Comparison of ENCODE assay signal across 19 cellular contexts in genomic region chr16:2335286-2335895, GRCh38. TPM values are rescaled to one million over a fixed set of nuclear protein-coding genes. Genes with fewer than 3 reads are reported as not detected.
DNase-seq lines count a peak whose midpoint lies in the region; ATAC-seq and TF ChIP-seq lines count a peak whose summit lies in the region.
"Had no signal": no experiment of that assay in that cellular context is flagged by ENCODE, and none has a peak within 500 bp of the region (broad histone marks: within the 10 kb centered on the region; RNA-seq: fewer than 3 reads in every experiment).

No MANE protein-coding gene starts in this region.

- peaks cover 4% of the 10 kb centered on the region for H3K36me3 Mint-ChIP-seq in activated CD8-positive, alpha-beta T cell treated with anti-CD3 and anti-CD28 coated beads, Interleukin-2, amount 10 ng/mL, durations not matched to agents 7 days and 5 days (ENCODE audit: low read depth)
- H3K36me3 Mint-ChIP-seq in activated CD8-positive, alpha-beta T cell treated with anti-CD3 and anti-CD28 coated beads for 36 hours (ENCODE audit: low read depth), result no peaks in the 10 kb centered on the region
- H3K36me3 Mint-ChIP-seq in nephron progenitor cell (ENCODE audit: low read depth), result no peaks in the 10 kb centered on the region

- H2BK120ac ChIP-seq in mesenchymal stem cell (ENCODE audit: low read depth, low read length), result no peak overlapping the region

- H3K36me3 ChIP-seq in mesenchymal stem cell (ENCODE audit: control insufficient read depth in 1 of 2, insufficient read depth in 2 of 2, low read depth in 1 of 2, low read length in 2 of 2), result no peaks in the 10 kb centered on the region
- H3K36me3 ChIP-seq: SJCRH30 had no signal

- H2BK5ac ChIP-seq in mesenchymal stem cell (ENCODE audit: low read depth, low read length, poor library complexity, severe bottlenecking), result no peak overlapping the region

- intact Hi-C loops in activated CD8-positive, alpha-beta T cell treated with anti-CD3 and anti-CD28 coated beads for 36 hours (cut with micrococcal nuclease), result no loop called here

- WGBS in mesenchymal stem cell, result 74% methylated on average over 5 of the region's 8 CpGs

- H3K4me3 ChIP-seq in mesenchymal stem cell (ENCODE audit: insufficient read depth in 1 of 2, low read depth in 1 of 2, low read length in 2 of 2), result no peak overlapping the region
- H3K4me3 ChIP-seq: SJCRH30 had no signal

- no peak overlapping the region for H4K8ac ChIP-seq in mesenchymal stem cell (ENCODE audit: low read length)

- no peak overlapping the region for H3K18ac ChIP-seq in mesenchymal stem cell (ENCODE audit: low read depth in 1 of 2, low read length in 2 of 2)

- H3K14ac ChIP-seq in mesenchymal stem cell (ENCODE audit: low read length in 2 of 2), result no peak overlapping the region

- H3K4me2 ChIP-seq in mesenchymal stem cell (ENCODE audit: low read length, poor library complexity, severe bottlenecking), result no peak overlapping the region

- H2AK5ac ChIP-seq in mesenchymal stem cell (ENCODE audit: low read length, severe bottlenecking), result no peak overlapping the region

- peaks cover 43 to 47% of the 10 kb centered on the region in 2 experiments for H3K27me3 ChIP-seq in mesenchymal stem cell (ENCODE audit: control insufficient read depth in 1 of 2, insufficient read depth in 1 of 2, low read length in 2 of 2)

- no peaks in the 10 kb centered on the region for H3K79me1 ChIP-seq in mesenchymal stem cell (replicated peaks; ENCODE audit: low read length, poor library complexity, severe bottlenecking)

- no peak overlapping the region for H3K27ac ChIP-seq in mesenchymal stem cell (ENCODE audit: low read length, poor library complexity, severe bottlenecking)
- H3K27ac ChIP-seq: 22Rv1, HL-60, SJCRH30 had no signal

- POLR2A ChIA-PET in activated CD8-positive, alpha-beta T cell treated with anti-CD3 and anti-CD28 coated beads, Interleukin-2, amount 10 ng/mL, durations not matched to agents 7 days and 5 days (lab: Charles Lee), result no interaction called here
- POLR2A ChIA-PET in activated CD8-positive, alpha-beta T cell treated with anti-CD3 and anti-CD28 coated beads for 36 hours (lab: Charles Lee), result no interaction called here

- no peak overlapping the region for H2BK15ac ChIP-seq in mesenchymal stem cell (ENCODE audit: low read depth, poor library complexity, severe bottlenecking)

- no peak overlapping the region for H2AFZ ChIP-seq in mesenchymal stem cell (ENCODE audit: low read depth, low read length)

- no peak for TF ChIP-seq CTCF in activated CD8-positive, alpha-beta T cell treated with anti-CD3 and anti-CD28 coated beads for 36 hours (IDR thresholded peaks at IDR 0.05)
- TF ChIP-seq CTCF in nephron progenitor cell (IDR thresholded peaks at IDR 0.05), result no peak

- no peaks in the 10 kb centered on the region for H3K9me3 Mint-ChIP-seq in activated CD8-positive, alpha-beta T cell treated with anti-CD3 and anti-CD28 coated beads, Interleukin-2, amount 10 ng/mL, durations not matched to agents 7 days and 5 days (ENCODE audit: insufficient read depth)
- no peaks in the 10 kb centered on the region for H3K9me3 Mint-ChIP-seq in activated CD8-positive, alpha-beta T cell treated with anti-CD3 and anti-CD28 coated beads for 36 hours
- no peaks in the 10 kb centered on the region for H3K9me3 Mint-ChIP-seq in nephron progenitor cell

- H3K9me3 ChIP-seq in mesenchymal stem cell (ENCODE audit: control insufficient read depth, low read length), result no peaks in the 10 kb centered on the region
- H3K9me3 ChIP-seq: SJCRH30 had no signal

- no peak overlapping the region for H3K23ac ChIP-seq in mesenchymal stem cell (ENCODE audit: low read length in 2 of 2)

- H3K4ac ChIP-seq in mesenchymal stem cell (ENCODE audit: low read depth in 1 of 2, low read length in 2 of 2), result no peak overlapping the region

- H4K91ac ChIP-seq in mesenchymal stem cell (ENCODE audit: low read length), result no peak overlapping the region

- no peak for ATAC-seq in activated CD8-positive, alpha-beta T cell treated with anti-CD3 and anti-CD28 coated beads, Interleukin-2, amount 10 ng/mL, durations not matched to agents 7 days and 5 days
- ATAC-seq in activated CD8-positive, alpha-beta T cell treated with anti-CD3 and anti-CD28 coated beads for 36 hours, result no peak
- ATAC-seq in GM21737 (IDR thresholded peaks at IDR 0.05; ENCODE audit: unreplicated experiment), result no peak
- ATAC-seq in GM18858 (IDR thresholded peaks at IDR 0.05; ENCODE audit: unreplicated experiment), result no peak
- ATAC-seq in GM21515 (IDR thresholded peaks at IDR 0.05; ENCODE audit: unreplicated experiment), result no peak

- H3K4me3 Mint-ChIP-seq in activated CD8-positive, alpha-beta T cell treated with anti-CD3 and anti-CD28 coated beads, Interleukin-2, amount 10 ng/mL, durations not matched to agents 7 days and 5 days, result no peak overlapping the region
- no peak overlapping the region for H3K4me3 Mint-ChIP-seq in activated CD8-positive, alpha-beta T cell treated with anti-CD3 and anti-CD28 coated beads for 36 hours
- H3K4me3 Mint-ChIP-seq in nephron progenitor cell, result no peak overlapping the region
- H3K4me3 Mint-ChIP-seq: CD14-positive monocyte had no signal

- H3K4me1 ChIP-seq in mesenchymal stem cell (ENCODE audit: control insufficient read depth, insufficient read depth, low read depth, low read length), result peaks cover 12% of the 10 kb centered on the region
- H3K4me1 ChIP-seq: SJCRH30 had no signal

- H3K27me3 Mint-ChIP-seq in activated CD8-positive, alpha-beta T cell treated with anti-CD3 and anti-CD28 coated beads, Interleukin-2, amount 10 ng/mL, durations not matched to agents 7 days and 5 days (ENCODE audit: low read depth), result no peaks in the 10 kb centered on the region
- H3K27me3 Mint-ChIP-seq in activated CD8-positive, alpha-beta T cell treated with anti-CD3 and anti-CD28 coated beads for 36 hours, result peaks cover 6% of the 10 kb centered on the region
- peaks cover 89% of the 10 kb centered on the region for H3K27me3 Mint-ChIP-seq in nephron progenitor cell (ENCODE audit: low read depth, poor library complexity)

- no peak overlapping the region for H3K27ac Mint-ChIP-seq in activated CD8-positive, alpha-beta T cell treated with anti-CD3 and anti-CD28 coated beads, Interleukin-2, amount 10 ng/mL, durations not matched to agents 7 days and 5 days
- no peak overlapping the region for H3K27ac Mint-ChIP-seq in activated CD8-positive, alpha-beta T cell treated with anti-CD3 and anti-CD28 coated beads for 36 hours
- no peak overlapping the region for H3K27ac Mint-ChIP-seq in nephron progenitor cell

- peak; percentile 31 for DNase-seq in activated CD8-positive, alpha-beta T cell treated with anti-CD3 and anti-CD28 coated beads, Interleukin-2, amount 10 ng/mL, durations not matched to agents 7 days and 5 days
- no peak for DNase-seq in activated CD8-positive, alpha-beta T cell treated with anti-CD3 and anti-CD28 coated beads for 36 hours
- DNase-seq in astrocyte of the hippocampus (ENCODE audit: low read depth, low spot score), result peak; percentile 67
- peak; percentile 53 for DNase-seq in mesenchymal stem cell
- DNase-seq in nephron progenitor cell, result no peak
- DNase-seq: DMS 273 treated with DMSO at 0.1 percent for 48 hours, GDM1, H7, NCI-H1417 treated with DMSO at 0.1 percent for 48 hours, NCI-H187 treated with DMSO at 0.1 percent for 48 hours, NCI-H226, NCI-H524 treated with DMSO at 0.1 percent for 48 hours had no signal

- H3K4me1 Mint-ChIP-seq in activated CD8-positive, alpha-beta T cell treated with anti-CD3 and anti-CD28 coated beads, Interleukin-2, amount 10 ng/mL, durations not matched to agents 7 days and 5 days (ENCODE audit: low read depth), result peaks cover 29% of the 10 kb centered on the region
- H3K4me1 Mint-ChIP-seq in activated CD8-positive, alpha-beta T cell treated with anti-CD3 and anti-CD28 coated beads for 36 hours (ENCODE audit: low read depth), result peaks cover 15% of the 10 kb centered on the region
- H3K4me1 Mint-ChIP-seq in nephron progenitor cell, result peaks cover 6% of the 10 kb centered on the region

- H2BK12ac ChIP-seq in mesenchymal stem cell (ENCODE audit: low read length in 2 of 2), result no peak overlapping the region

- CTCF ChIA-PET in activated CD8-positive, alpha-beta T cell treated with anti-CD3 and anti-CD28 coated beads, Interleukin-2, amount 10 ng/mL, durations not matched to agents 7 days and 5 days (lab: Charles Lee), result no interaction called here
- CTCF ChIA-PET in activated CD8-positive, alpha-beta T cell treated with anti-CD3 and anti-CD28 coated beads for 36 hours (lab: Charles Lee), result no interaction called here

- H3K9ac ChIP-seq in mesenchymal stem cell (ENCODE audit: low read length), result no peak overlapping the region

RNA-seq across cellular contexts. Expression of gene ABCA3, which starts 5.1 kb away (rescaled TPM):
- total RNA-seq in activated CD8-positive, alpha-beta T cell treated with anti-CD3 and anti-CD28 coated beads, Interleukin-2, amount 10 ng/mL, durations not matched to agents 7 days and 5 days, result 1 to 10 TPM; 6.3 to 6.8 TPM
- total RNA-seq in activated CD8-positive, alpha-beta T cell treated with anti-CD3 and anti-CD28 coated beads for 36 hours, result 1 to 10 TPM; 2.9 to 3.6 TPM
- 0.57 TPM for polyA plus RNA-seq in mesenchymal stem cell (2013, experiment 1 of 2)
- 0.59 TPM for polyA plus RNA-seq in mesenchymal stem cell (2013, experiment 2 of 2)

Comparison
In these comparisons a context has a peak if more than half of its experiments do, and no peak if none do; other contexts are left out.
1. DNase-seq: peak in activated CD8-positive, alpha-beta T cell treated with anti-CD3 and anti-CD28 coated beads, Interleukin-2, amount 10 ng/mL, durations not matched to agents 7 days and 5 days (single experiment), astrocyte of the hippocampus (single experiment) and mesenchymal stem cell (single experiment); none in activated CD8-positive, alpha-beta T cell treated with anti-CD3 and anti-CD28 coated beads for 36 hours (single experiment) and nephron progenitor cell (single experiment).